In genomic region chr20:25686081-25687077, GRCh38 we compare ENCODE assay signal across 10 cellular contexts. TPM values are rescaled to one million over a fixed set of nuclear protein-coding genes. Genes with fewer than 3 reads are reported as not detected.
A peak's percentile ranks its signal among the peaks of the same experiment; 100 is the strongest.
DNase-seq lines count a peak whose midpoint lies in the region; ATAC-seq, FAIRE-seq and TF ChIP-seq lines count a peak whose summit lies in the region.
"Had no signal": no experiment of that assay in that cellular context is flagged by ENCODE, and none has a peak within 500 bp of the region (broad histone marks: within the 10 kb centered on the region; RNA-seq: fewer than 3 reads in every experiment).

No MANE protein-coding gene starts in this region.

- H3K27ac ChIP-seq in BLaER1 (peak overlapping the region; percentile 62), OCI-LY1 (ENCODE audit: low read depth, low read length, poor library complexity, severe bottlenecking) (peak overlapping the region; percentile 71)
- H3K27ac ChIP-seq: VCaP had no signal

- peak overlapping the region; percentile 22; the same call in 1 of the 2 replicates for H3K9ac ChIP-seq in BLaER1
- no peak overlapping the region for H3K9ac ChIP-seq in OCI-LY1 (ENCODE audit: low read length)

- H4K20me1 ChIP-seq in BLaER1 (peaks cover 18% of the 10 kb centered on the region), OCI-LY1 (ENCODE audit: insufficient read depth, low read length) (no peaks in the 10 kb centered on the region)

- no peak overlapping the region for H3K4me3 Mint-ChIP-seq in mesothelial cell of epicardium

- no peaks in the 10 kb centered on the region for H3K27me3 Mint-ChIP-seq in mesothelial cell of epicardium (ENCODE audit: low read depth)

- H3K4me2 ChIP-seq in BLaER1 (peak overlapping the region; percentile 73), OCI-LY1 (ENCODE audit: low read length) (no peak overlapping the region; the same call in 1 of the 2 replicates)

- peaks cover 45% of the 10 kb centered on the region for H3K36me3 ChIP-seq in BLaER1
- H3K36me3 ChIP-seq in OCI-LY1 (ENCODE audit: insufficient read depth, low read length): peaks cover 15% of the 10 kb centered on the region
- H3K36me3 ChIP-seq: BE2C had no signal

- no peaks in the 10 kb centered on the region for H3F3A ChIP-seq in OCI-LY1 (ENCODE audit: insufficient read depth, low read length)

- no peaks in the 10 kb centered on the region for H3K27me3 ChIP-seq in BLaER1
- H3K27me3 ChIP-seq in OCI-LY1 (ENCODE audit: insufficient read depth, low read length): no peaks in the 10 kb centered on the region
- H3K27me3 ChIP-seq: BE2C had no signal

- DNase-seq in mesothelial cell of epicardium (ENCODE audit: low spot score in 2 of 2, unreplicated experiment in 2 of 2) (no peak), T-helper 2 cell (no peak), GM19239 (ENCODE audit: insufficient read length, low spot score) (no peak)
- DNase-seq: BE2C had no signal

- H3K9me3 ChIP-seq in BLaER1 (peaks cover 4% of the 10 kb centered on the region; the same call in 1 of the 2 replicates), OCI-LY1 (ENCODE audit: low read length) (no peaks in the 10 kb centered on the region)
- H3K9me3 ChIP-seq: BE2C had no signal

- no peak for FAIRE-seq in GM19239 (lab: Jason Lieb, UNC)

- no peak for TF ChIP-seq CTCF in OCI-LY1 (IDR thresholded peaks at IDR 0.05; ENCODE audit: low read length)
- no peak for TF ChIP-seq CTCF in mesothelial cell of epicardium (IDR thresholded peaks at IDR 0.05; ENCODE audit: unreplicated experiment)

- H3K4me3 ChIP-seq in BLaER1: no peak overlapping the region
- H3K4me3 ChIP-seq in OCI-LY1 (ENCODE audit: low read depth, low read length, poor library complexity, severe bottlenecking): no peak overlapping the region

- no peaks in the 10 kb centered on the region for H3K79me2 ChIP-seq in OCI-LY1 (ENCODE audit: insufficient read depth, low read length)

- ATAC-seq in GM19452 (IDR thresholded peaks at IDR 0.05; ENCODE audit: unreplicated experiment) (peak; percentile 30), HG03103 (IDR thresholded peaks at IDR 0.05; ENCODE audit: low read depth, unreplicated experiment) (peak; percentile 21), GM19395 (IDR thresholded peaks at IDR 0.05; ENCODE audit: unreplicated experiment) (no peak)

- H3K36me3 Mint-ChIP-seq in mesothelial cell of epicardium: peaks cover 34% of the 10 kb centered on the region

- H3K4me1 Mint-ChIP-seq in mesothelial cell of epicardium: no peaks in the 10 kb centered on the region

- H3K9me2 ChIP-seq in OCI-LY1 (ENCODE audit: low read depth, low read length): no peaks in the 10 kb centered on the region

- no peak overlapping the region for H3K27ac Mint-ChIP-seq in mesothelial cell of epicardium

- H3K9me3 Mint-ChIP-seq in mesothelial cell of epicardium: peaks cover 8% of the 10 kb centered on the region

- H2AFZ ChIP-seq in OCI-LY1 (ENCODE audit: low read length): no peak overlapping the region

- H3K4me1 ChIP-seq in BLaER1: peaks cover 29% of the 10 kb centered on the region
- peaks cover 24% of the 10 kb centered on the region for H3K4me1 ChIP-seq in OCI-LY1 (ENCODE audit: insufficient read depth, low read length, severe bottlenecking)
- H3K4me1 ChIP-seq: BE2C had no signal

RNA-seq across cellular contexts. Expression of gene ZNF337, which starts 10.3 kb away (rescaled TPM):
- 23.9 to 27.1 TPM (median 25.5 TPM) in 3 replicates for total RNA-seq in mesothelial cell of epicardium
